ENCODE assay signal across 19 cellular contexts in genomic region chr2:25009954-25010353, GRCh38. TPM values are rescaled to one million over a fixed set of nuclear protein-coding genes. Genes with fewer than 3 reads are reported as not detected.
A peak's percentile ranks its signal among the peaks of the same experiment; 100 is the strongest.
DNase-seq lines count a peak whose midpoint lies in the region; ATAC-seq and TF ChIP-seq lines count a peak whose summit lies in the region.
"Had no signal": no experiment of that assay in that cellular context is flagged by ENCODE, and none has a peak within 500 bp of the region (broad histone marks: within the 10 kb centered on the region; RNA-seq: fewer than 3 reads in every experiment).

No MANE protein-coding gene starts in this region.

- H4K20me1 ChIP-seq in GM23248 (ENCODE audit: insufficient read depth), result no peaks in the 10 kb centered on the region

- H3K9ac ChIP-seq in GM23248, result no peak overlapping the region

- peak overlapping the region in 4 of 5 experiments; percentile 30 to 84 (median 70) for H3K27ac Mint-ChIP-seq in brain
- H3K27ac Mint-ChIP-seq: activated CD4-positive, alpha-beta memory T cell treated with anti-CD3 and anti-CD28 coated beads, Interleukin-2, amount 10 ng/mL, durations not matched to agents 7 days and 5 days; activated naive CD8-positive, alpha-beta T cell treated with anti-CD3 and anti-CD28 coated beads, Interleukin-2, amount 10 ng/mL, durations not matched to agents 7 days and 5 days; naive thymus-derived CD8-positive, alpha-beta T cell had no signal

- H3K36me3 ChIP-seq in psoas muscle (ENCODE audit: insufficient read depth in 1 of 2, low read depth in 1 of 2) (no peaks in the 10 kb centered on the region), GM23248 (ENCODE audit: low read depth) (no peaks in the 10 kb centered on the region)
- H3K36me3 ChIP-seq: cardiac muscle cell had no signal

- H3F3A ChIP-seq in GM23248 (ENCODE audit: insufficient read depth), result no peaks in the 10 kb centered on the region

- in situ Hi-C loops in GM23248 (cut with MboI), result no loop called here

- no peak overlapping the region for H2AFZ ChIP-seq in GM23248

- no peaks in the 10 kb centered on the region for H3K9me3 Mint-ChIP-seq in brain
- H3K9me3 Mint-ChIP-seq: activated CD4-positive, alpha-beta memory T cell treated with anti-CD3 and anti-CD28 coated beads, Interleukin-2, amount 10 ng/mL, durations not matched to agents 7 days and 5 days; activated naive CD8-positive, alpha-beta T cell treated with anti-CD3 and anti-CD28 coated beads, Interleukin-2, amount 10 ng/mL, durations not matched to agents 7 days and 5 days; IgD-negative memory B cell; naive thymus-derived CD8-positive, alpha-beta T cell had no signal

- peaks cover 8% of the 10 kb centered on the region for H3K4me1 Mint-ChIP-seq in brain
- H3K4me1 Mint-ChIP-seq: activated CD4-positive, alpha-beta memory T cell treated with anti-CD3 and anti-CD28 coated beads, Interleukin-2, amount 10 ng/mL, durations not matched to agents 7 days and 5 days; activated naive CD8-positive, alpha-beta T cell treated with anti-CD3 and anti-CD28 coated beads, Interleukin-2, amount 10 ng/mL, durations not matched to agents 7 days and 5 days; naive thymus-derived CD8-positive, alpha-beta T cell had no signal

- DNase-seq in HPDE6-E6E7 (ENCODE audit: extremely low spot score) (peak; percentile 27), NOMO-1 treated with DMSO at 0.1 percent for 48 hours (lab: John Stamatoyannopoulos, UW; ENCODE audit: unreplicated experiment) (peak; percentile 80), psoas muscle (no peak), GM23248 (no peak)
- DNase-seq: activated CD4-positive, alpha-beta memory T cell treated with anti-CD3 and anti-CD28 coated beads, Interleukin-2, amount 10 ng/mL, durations not matched to agents 7 days and 5 days; activated naive CD8-positive, alpha-beta T cell treated with anti-CD3 and anti-CD28 coated beads, Interleukin-2, amount 10 ng/mL, durations not matched to agents 7 days and 5 days; C1 segment of cervical spinal cord; DMS79 treated with DMSO at 0.1 percent for 48 hours; naive thymus-derived CD8-positive, alpha-beta T cell; NCI-H345; OCI-M1; stimulated activated naive CD4-positive, alpha-beta T cell; trophoblast cell had no signal

- H3K4me1 ChIP-seq in psoas muscle (peaks cover 12% of the 10 kb centered on the region), GM23248 (ENCODE audit: insufficient read depth) (no peaks in the 10 kb centered on the region)

- H3K9me2 ChIP-seq in GM23248 (ENCODE audit: insufficient read depth), result no peaks in the 10 kb centered on the region

- intact Hi-C loops in psoas muscle (cut with DNase I), result no loop called here

- H3K36me3 Mint-ChIP-seq in brain, result peaks cover 10% of the 10 kb centered on the region
- H3K36me3 Mint-ChIP-seq: activated naive CD8-positive, alpha-beta T cell treated with anti-CD3 and anti-CD28 coated beads, Interleukin-2, amount 10 ng/mL, durations not matched to agents 7 days and 5 days; IgD-negative memory B cell; naive thymus-derived CD8-positive, alpha-beta T cell had no signal

- H3K4me2 ChIP-seq in GM23248 (ENCODE audit: unreplicated experiment), result no peak overlapping the region

- no peaks in the 10 kb centered on the region for H3K27me3 ChIP-seq in psoas muscle (ENCODE audit: insufficient read depth in 3 of 3, low read length in 2 of 3)
- H3K27me3 ChIP-seq in GM23248 (replicated peaks; ENCODE audit: insufficient read depth), result no peaks in the 10 kb centered on the region
- H3K27me3 ChIP-seq: cardiac muscle cell had no signal

- TF ChIP-seq CTCF in brain (conservative IDR thresholded peaks at IDR 0.05), result no peak
- TF ChIP-seq CTCF in psoas muscle (IDR thresholded peaks at IDR 0.05), result no peak

- H3K4me3 ChIP-seq in psoas muscle (peak overlapping the region; percentile 43), GM23248 (no peak overlapping the region)
- H3K4me3 ChIP-seq: cardiac muscle cell had no signal

- peak overlapping the region in 1 of 5 experiments; percentile 22 for H3K4me3 Mint-ChIP-seq in brain
- H3K4me3 Mint-ChIP-seq: activated CD4-positive, alpha-beta memory T cell treated with anti-CD3 and anti-CD28 coated beads, Interleukin-2, amount 10 ng/mL, durations not matched to agents 7 days and 5 days; activated naive CD8-positive, alpha-beta T cell treated with anti-CD3 and anti-CD28 coated beads, Interleukin-2, amount 10 ng/mL, durations not matched to agents 7 days and 5 days; IgD-negative memory B cell; naive thymus-derived CD8-positive, alpha-beta T cell had no signal

- H3K9me3 ChIP-seq in psoas muscle (no peaks in the 10 kb centered on the region), GM23248 (ENCODE audit: low read depth) (no peaks in the 10 kb centered on the region)

- ATAC-seq in psoas muscle, result peak; percentile 69 to 98 (median 94)
- no peak for ATAC-seq in HG03571 (IDR thresholded peaks at IDR 0.05; ENCODE audit: unreplicated experiment)
- no peak for ATAC-seq in HG03135 (IDR thresholded peaks at IDR 0.05; ENCODE audit: unreplicated experiment)
- ATAC-seq: naive thymus-derived CD8-positive, alpha-beta T cell had no signal

- H3K27me3 Mint-ChIP-seq in brain, result no peaks in the 10 kb centered on the region
- H3K27me3 Mint-ChIP-seq: activated CD4-positive, alpha-beta memory T cell treated with anti-CD3 and anti-CD28 coated beads, Interleukin-2, amount 10 ng/mL, durations not matched to agents 7 days and 5 days; activated naive CD8-positive, alpha-beta T cell treated with anti-CD3 and anti-CD28 coated beads, Interleukin-2, amount 10 ng/mL, durations not matched to agents 7 days and 5 days had no signal

- no peaks in the 10 kb centered on the region for H3K79me2 ChIP-seq in GM23248 (ENCODE audit: insufficient read depth)

- H3K27ac ChIP-seq in psoas muscle (peak overlapping the region; percentile 75), GM23248 (no peak overlapping the region)
- H3K27ac ChIP-seq: cardiac muscle cell, VCaP had no signal

- WGBS in psoas muscle, 3 donors, result 24 to 44% (median 26%) methylated on average over 11 of the region's 11 CpGs
- WGBS in GM23248 (ENCODE audit: low coverage in 1 of 2, low lambda C conversion rate in 2 of 2, missing lambda C conversion rate in 2 of 2), 2 experiments, result 68 to 70% methylated on average over 11 of the region's 11 CpGs

RNA-seq across cellular contexts. Expression of gene EFR3B, which starts 31.9 kb away (rescaled TPM):
- polyA plus RNA-seq in brain (ENCODE audit: insufficient read depth, low read depth, low replicate concordance) (23.8 TPM), psoas muscle (under 1 TPM; 0.59 to 0.88 (median 0.72) TPM), GM23248 (2016; fragmentation: Nextera tagmentation; extraction: Ambion mirVana) (0.51 and 0.75 TPM in 2 replicates)
- 10 to 100 TPM in 1 of 4 donors, 1 to 10 TPM in 3; 1.7 to 12.7 (median 4.0) TPM for total RNA-seq in psoas muscle
- 0.76 and 0.97 TPM in 2 replicates for total RNA-seq in GM23248 (2014; rRNA removed; shearing (Covaris generic))
- total RNA-seq: activated CD4-positive, alpha-beta memory T cell treated with anti-CD3 and anti-CD28 coated beads, Interleukin-2, amount 10 ng/mL, durations not matched to agents 7 days and 5 days had no signal

RNA-seq across cellular contexts. Expression of gene DNAJC27, which starts 38.2 kb away (rescaled TPM):
- polyA plus RNA-seq in brain (ENCODE audit: insufficient read depth, low read depth, low replicate concordance) (4.0 TPM), psoas muscle (1 to 10 TPM; 3.3 to 7.6 (median 4.2) TPM), GM23248 (2016; fragmentation: Nextera tagmentation; extraction: Ambion mirVana) (2.2 and 2.9 TPM in 2 replicates)
- total RNA-seq in psoas muscle, result 1 to 10 TPM; 4.6 to 8.2 (median 7.1) TPM
- 0.76 and 1.3 TPM in 2 replicates for total RNA-seq in GM23248 (2014; rRNA removed; shearing (Covaris generic))

Comparison
In these comparisons a context has a peak if more than half of its experiments do, and no peak if none do; other contexts are left out.
1. DNase-seq: peak in HPDE6-E6E7 (single experiment) and NOMO-1 treated with DMSO at 0.1 percent for 48 hours (single experiment); none in psoas muscle (0 of 2) and GM23248 (single experiment).
2. ATAC-seq: peak in psoas muscle (4 of 4); none in HG03571 (single experiment) and HG03135 (single experiment).
3. RNA of gene EFR3B, which starts 31.9 kb away (polyA plus RNA-seq): 23.8 TPM in brain (single experiment); 0.59 to 0.88 TPM in psoas muscle and 0.51 to 0.75 TPM in GM23248; every median in the first group is over 10 times any median in the second.